27 cellular contexts compared by ENCODE assay signal in the genomic region with DNA sequence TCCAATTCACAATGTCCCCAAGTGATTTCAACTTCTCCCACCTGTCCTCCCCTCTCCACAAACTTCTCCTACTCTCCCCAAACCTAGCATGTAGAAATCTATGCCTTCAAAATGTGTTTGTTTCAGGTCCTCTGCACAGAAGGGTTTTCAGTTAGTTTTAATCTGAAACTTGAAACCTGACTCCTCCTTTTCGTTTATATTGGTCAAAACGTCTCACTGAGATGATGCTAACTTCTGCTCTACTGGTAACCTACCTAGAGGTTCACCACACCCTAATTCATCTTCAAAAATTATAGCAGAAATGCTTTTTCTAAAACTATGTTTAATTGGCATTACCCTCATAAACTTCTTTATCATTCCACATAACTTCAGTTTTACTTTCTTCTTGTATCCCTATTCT.
"Had no signal": no experiment of that assay in that cellular context is flagged by ENCODE, and none has a peak within 500 bp of the region (broad histone marks: within the 10 kb centered on the region; RNA-seq: fewer than 3 reads in every experiment).

No MANE protein-coding gene starts in this region.

- H3K4me3 ChIP-seq: MG63 had no signal

- H3K27me3 ChIP-seq: MG63 had no signal

- H3K9me3 ChIP-seq: MG63 had no signal

- H3K36me3 ChIP-seq: MG63 had no signal

- DNase-seq: Kasumi-1, MG63, MM.1S, MV-4-11, NCI-H1048, NCI-H1092, NCI-H1092 treated with DMSO at 0.1 percent for 48 hours, NCI-H1105, NCI-H1417 treated with DMSO at 0.1 percent for 48 hours, NCI-H1436, NCI-H1436 treated with DMSO at 0.1 percent for 48 hours, NCI-H146, NCI-H1694, NCI-H1694 treated with DMSO at 0.1 percent for 48 hours, NCI-H187 treated with DMSO at 0.1 percent for 48 hours, NCI-H1930, NCI-H2081, NCI-H2081 treated with DMSO at 0.1 percent for 48 hours, NCI-H2107, NCI-H2171, NCI-H2227 treated with DMSO at 0.1 percent for 48 hours, NCI-H226, NCI-H345, NCI-H446, NCI-H446 treated with DMSO at 0.1 percent for 48 hours, NCI-H510A, NCI-H510A treated with DMSO at 0.1 percent for 48 hours had no signal
